In genomic region chr1:246566128-246566807, GRCh38 we compare ENCODE assay signal across 8 cellular contexts. TPM values are rescaled to one million over a fixed set of nuclear protein-coding genes. Genes with fewer than 3 reads are reported as not detected.
DNase-seq lines count a peak whose midpoint lies in the region; ATAC-seq, FAIRE-seq and TF ChIP-seq lines count a peak whose summit lies in the region.

Gene CNST, plus strand, starts transcription at chr1:246566456. Its CDS starts 25,107 bp downstream, at chr1:246591563.
Gene TFB2M, minus strand, starts transcription at chr1:246566261. Its CDS starts 123 bp downstream, at chr1:246566138.

- intact Hi-C loops in activated CD4-positive, alpha-beta T cell treated with anti-CD3 and anti-CD28 coated beads, Interleukin-2, amount 10 ng/mL, durations not matched to agents 24 days and 14 days (cut with micrococcal nuclease), result loop anchor here (1.0 to 5.0 kb wide), 10 partner anchors 36 to 1913 kb away; partner anchors contain the start of genes AHCTF1, DESI2, SCCPDH and SMYD3

- no peaks in the 10 kb centered on the region for H3K27me3 Mint-ChIP-seq in activated CD4-positive, alpha-beta T cell treated with anti-CD3 and anti-CD28 coated beads, Interleukin-2, amount 10 ng/mL, durations not matched to agents 24 days and 14 days

- H3K9me3 ChIP-seq in BE2C, result no peaks in the 10 kb centered on the region

- H3K4me3 ChIP-seq in BE2C (ENCODE audit: low read depth, low read length) (peak within 1 kb of the TSS; percentile 97), coronary artery (peak within 1 kb of the TSS; percentile 75)

- H3K27me3 ChIP-seq in BE2C, result no peaks in the 10 kb centered on the region
- no peaks in the 10 kb centered on the region for H3K27me3 ChIP-seq in layer of hippocampus (ENCODE audit: control insufficient read depth, insufficient read depth, low read length)

- peaks cover 15% of the 10 kb centered on the region for H3K36me3 ChIP-seq in BE2C

- DNase-seq in BE2C (peak; percentile 98), GM19239 (ENCODE audit: insufficient read length, low spot score) (peak; percentile 79), NCI-H524 treated with DMSO at 0.1 percent for 48 hours (lab: John Stamatoyannopoulos, UW) (peak; percentile 91), coronary artery (ENCODE audit: low spot score) (peak; percentile 98)
- DNase-seq in activated CD4-positive, alpha-beta T cell treated with anti-CD3 and anti-CD28 coated beads, Interleukin-2, amount 10 ng/mL, durations not matched to agents 24 days and 14 days, result peak; percentile 98
- DNase-seq in stimulated activated CD4-positive, alpha-beta T cell treated with anti-CD3 and anti-CD28 coated beads, Interleukin-1b, Interleukin-23, amount 100 ng/mL, for 4 hours (ENCODE audit: low read depth in 2 of 2), result peak; percentile 82 to 86

- H3K36me3 Mint-ChIP-seq in activated CD4-positive, alpha-beta T cell treated with anti-CD3 and anti-CD28 coated beads, Interleukin-2, amount 10 ng/mL, durations not matched to agents 24 days and 14 days (ENCODE audit: low read depth), result peaks cover 31% of the 10 kb centered on the region

- peaks cover 35% of the 10 kb centered on the region for H3K4me1 Mint-ChIP-seq in activated CD4-positive, alpha-beta T cell treated with anti-CD3 and anti-CD28 coated beads, Interleukin-2, amount 10 ng/mL, durations not matched to agents 24 days and 14 days

- H3K27ac ChIP-seq in coronary artery, result peak within 1 kb of the TSS; percentile 92 to 97
- peak within 1 kb of the TSS; percentile 89 for H3K27ac ChIP-seq in layer of hippocampus (ENCODE audit: low read depth, low read length)

- TF ChIP-seq CTCF in BE2C (IDR thresholded peaks at IDR 0.05; ENCODE audit: low read depth, low read length) (no peak), coronary artery (IDR thresholded peaks at IDR 0.05) (no peak)

- H3K9me3 Mint-ChIP-seq in activated CD4-positive, alpha-beta T cell treated with anti-CD3 and anti-CD28 coated beads, Interleukin-2, amount 10 ng/mL, durations not matched to agents 24 days and 14 days, result no peaks in the 10 kb centered on the region

- ATAC-seq in HG03457 (IDR thresholded peaks at IDR 0.05; ENCODE audit: unreplicated experiment), result peak; percentile 95

- H3K4me1 ChIP-seq in BE2C, result no peaks in the 10 kb centered on the region

- peak within 1 kb of the TSS; percentile 100 for H3K4me3 Mint-ChIP-seq in activated CD4-positive, alpha-beta T cell treated with anti-CD3 and anti-CD28 coated beads, Interleukin-2, amount 10 ng/mL, durations not matched to agents 24 days and 14 days

- peak; percentile 98 for FAIRE-seq in GM19239 (lab: Jason Lieb, UNC)

- H3K27ac Mint-ChIP-seq in activated CD4-positive, alpha-beta T cell treated with anti-CD3 and anti-CD28 coated beads, Interleukin-2, amount 10 ng/mL, durations not matched to agents 24 days and 14 days, result peak within 1 kb of the TSS; percentile 99

RNA-seq across cellular contexts. Expression of gene CNST, which starts in this region (rescaled TPM):
- 20.5 TPM for polyA plus RNA-seq in BE2C (2012; ENCODE audit: insufficient read depth, insufficient read length, low read depth)
- total RNA-seq in activated CD4-positive, alpha-beta T cell treated with anti-CD3 and anti-CD28 coated beads, Interleukin-2, amount 10 ng/mL, durations not matched to agents 24 days and 14 days, result 26.4 and 28.5 TPM in 2 replicates

RNA-seq across cellular contexts. Expression of gene TFB2M, which starts in this region (rescaled TPM):
- 28.1 TPM for polyA plus RNA-seq in BE2C (2012; ENCODE audit: insufficient read depth, insufficient read length, low read depth)
- total RNA-seq in activated CD4-positive, alpha-beta T cell treated with anti-CD3 and anti-CD28 coated beads, Interleukin-2, amount 10 ng/mL, durations not matched to agents 24 days and 14 days, result 24.3 and 26.5 TPM in 2 replicates

Comparison
In these comparisons a context has a peak if more than half of its experiments do, and no peak if none do; other contexts are left out.
1. Peak in every context shown above with its lines: DNase-seq, ATAC-seq, H3K4me3 ChIP-seq and H3K27ac ChIP-seq.